1 cellular context compared by ENCODE assay signal in genomic region chr6:43515808-43516207, GRCh38.
A peak's percentile ranks its signal among the peaks of the same experiment; 100 is the strongest.
TF ChIP-seq lines count a peak whose summit lies in the region.

No MANE protein-coding gene starts in this region.

TF ChIP-seq in SK-N-SH, 30 proteins besides CTCF, POLR2A, EP300 and RAD21:
- peak; percentile 29 for TF ChIP-seq PBX3 (IDR thresholded peaks at IDR 0.05)
- TF ChIP-seq, protein P1, sequence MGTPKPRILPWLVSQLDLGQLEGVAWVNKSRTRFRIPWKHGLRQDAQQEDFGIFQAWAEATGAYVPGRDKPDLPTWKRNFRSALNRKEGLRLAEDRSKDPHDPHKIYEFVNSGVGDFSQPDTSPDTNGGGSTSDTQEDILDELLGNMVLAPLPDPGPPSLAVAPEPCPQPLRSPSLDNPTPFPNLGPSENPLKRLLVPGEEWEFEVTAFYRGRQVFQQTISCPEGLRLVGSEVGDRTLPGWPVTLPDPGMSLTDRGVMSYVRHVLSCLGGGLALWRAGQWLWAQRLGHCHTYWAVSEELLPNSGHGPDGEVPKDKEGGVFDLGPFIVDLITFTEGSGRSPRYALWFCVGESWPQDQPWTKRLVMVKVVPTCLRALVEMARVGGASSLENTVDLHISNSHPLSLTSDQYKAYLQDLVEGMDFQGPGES (IDR thresholded peaks at IDR 0.05; ENCODE audit: low read depth, low read length): no peak
